In the genomic region with DNA sequence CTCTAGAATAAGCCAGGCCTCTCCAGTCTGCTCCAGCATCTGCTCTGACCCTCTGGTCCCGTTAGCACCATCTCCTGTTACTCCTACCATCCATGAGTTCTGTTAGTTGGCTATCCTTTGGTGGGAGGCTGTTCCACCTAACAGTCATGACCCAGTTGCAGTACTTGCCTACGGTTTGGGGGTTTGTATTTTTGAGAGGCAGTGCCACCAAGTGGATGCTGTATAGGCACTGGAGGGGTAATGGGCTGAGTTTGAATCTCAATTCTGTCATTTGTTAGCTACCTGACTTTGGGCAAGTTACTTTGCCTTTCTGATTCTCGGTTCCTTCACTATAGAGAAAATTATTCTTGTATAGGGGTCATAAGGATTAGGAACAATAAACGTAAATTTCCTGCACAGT, we compare ENCODE assay signal across 28 cellular contexts. TPM values are rescaled to one million over a fixed set of nuclear protein-coding genes. Genes with fewer than 3 reads are reported as not detected.
DNase-seq lines count a peak whose midpoint lies in the region; ATAC-seq and TF ChIP-seq lines count a peak whose summit lies in the region.
"Had no signal": no experiment of that assay in that cellular context is flagged by ENCODE, and none has a peak within 500 bp of the region (broad histone marks: within the 10 kb centered on the region; RNA-seq: fewer than 3 reads in every experiment).

No MANE protein-coding gene starts in this region.

- DNase-seq in BJ (ENCODE audit: low read depth) (no peak), endodermal cell (no peak), foreskin fibroblast (no peak), upper lobe of right lung (no peak), foreskin melanocyte (no peak)
- no peak for DNase-seq in naive thymus-derived CD8-positive, alpha-beta T cell
- no peak for DNase-seq in activated CD8-positive, alpha-beta memory T cell treated with anti-CD3 and anti-CD28 coated beads, Interleukin-2, amount 10 ng/mL, durations not matched to agents 7 days and 5 days
- DNase-seq: CD4-positive, alpha-beta memory T cell; COR-L47; EL; GDM1; GOT3; HFFc6; NCI-H1092 treated with DMSO at 0.1 percent for 48 hours; NCI-H1436; NCI-H187; NCI-H2081 treated with DMSO at 0.1 percent for 48 hours; NCI-H2171; NCI-H345; NCI-H524 treated with DMSO at 0.1 percent for 48 hours; NCI-H774; Right ventricle myocardium superior; RPMI8226; T-cell had no signal

- intact Hi-C loops in upper lobe of right lung (cut with DNase I) = no loop called here

- H3K27ac ChIP-seq in endodermal cell (ENCODE audit: low read depth, low read length) (no peak overlapping the region), upper lobe of right lung (no peak overlapping the region)
- H3K27ac ChIP-seq: BLaER1 treated with 17β-estradiol and CSF1 and Interleukin-3, amounts not matched to agents 10 nM and 100 nM had no signal

- peak; percentile 15 for ATAC-seq in upper lobe of right lung
- ATAC-seq in naive thymus-derived CD8-positive, alpha-beta T cell = no peak
- no peak for ATAC-seq in activated CD8-positive, alpha-beta memory T cell treated with anti-CD3 and anti-CD28 coated beads, Interleukin-2, amount 10 ng/mL, durations not matched to agents 7 days and 5 days
- ATAC-seq: T-cell had no signal

- H3K4me3 ChIP-seq in BJ (ENCODE audit: low read depth, low read length) = no peak overlapping the region
- H3K4me3 ChIP-seq in endodermal cell (ENCODE audit: low read length) = no peak overlapping the region
- H3K4me3 ChIP-seq in foreskin fibroblast (ENCODE audit: low read depth in 1 of 2, low read length in 2 of 2) = no peak overlapping the region
- no peak overlapping the region for H3K4me3 ChIP-seq in upper lobe of right lung
- H3K4me3 ChIP-seq: BLaER1 treated with 17β-estradiol and CSF1 and Interleukin-3, amounts not matched to agents 10 nM and 100 nM; HAP-1 had no signal

- H3K4me1 ChIP-seq in endodermal cell (ENCODE audit: control insufficient read depth, insufficient read depth, low read length) (no peaks in the 10 kb centered on the region), upper lobe of right lung (no peaks in the 10 kb centered on the region)
- H3K4me1 ChIP-seq: HAP-1 had no signal

- H3K36me3 Mint-ChIP-seq in endodermal cell (ENCODE audit: low read depth) = no peaks in the 10 kb centered on the region
- no peaks in the 10 kb centered on the region for H3K36me3 Mint-ChIP-seq in naive thymus-derived CD8-positive, alpha-beta T cell
- H3K36me3 Mint-ChIP-seq in activated CD8-positive, alpha-beta memory T cell treated with anti-CD3 and anti-CD28 coated beads, Interleukin-2, amount 10 ng/mL, durations not matched to agents 7 days and 5 days = no peaks in the 10 kb centered on the region
- H3K36me3 Mint-ChIP-seq: CD4-positive, alpha-beta memory T cell; T-cell had no signal

- H3K9me3 ChIP-seq in endodermal cell (ENCODE audit: control insufficient read depth, low read length) (no peaks in the 10 kb centered on the region), upper lobe of right lung (no peaks in the 10 kb centered on the region)
- H3K9me3 ChIP-seq: HAP-1 had no signal

- H3K4me3 Mint-ChIP-seq in endodermal cell = no peak overlapping the region
- no peak overlapping the region for H3K4me3 Mint-ChIP-seq in naive thymus-derived CD8-positive, alpha-beta T cell
- no peak overlapping the region for H3K4me3 Mint-ChIP-seq in activated CD8-positive, alpha-beta memory T cell treated with anti-CD3 and anti-CD28 coated beads, Interleukin-2, amount 10 ng/mL, durations not matched to agents 7 days and 5 days
- H3K4me3 Mint-ChIP-seq: CD4-positive, alpha-beta memory T cell; HFFc6; T-cell had no signal

- peaks cover 4% of the 10 kb centered on the region for H3K4me1 Mint-ChIP-seq in endodermal cell
- no peaks in the 10 kb centered on the region for H3K4me1 Mint-ChIP-seq in naive thymus-derived CD8-positive, alpha-beta T cell
- no peaks in the 10 kb centered on the region for H3K4me1 Mint-ChIP-seq in activated CD8-positive, alpha-beta memory T cell treated with anti-CD3 and anti-CD28 coated beads, Interleukin-2, amount 10 ng/mL, durations not matched to agents 7 days and 5 days
- H3K4me1 Mint-ChIP-seq: CD4-positive, alpha-beta memory T cell; T-cell had no signal

- no peaks in the 10 kb centered on the region for H3K9me3 Mint-ChIP-seq in endodermal cell
- peaks cover 0 to 4% (median 0%) of the 10 kb centered on the region in 9 donors for H3K9me3 Mint-ChIP-seq in naive thymus-derived CD8-positive, alpha-beta T cell
- no peaks in the 10 kb centered on the region for H3K9me3 Mint-ChIP-seq in activated CD8-positive, alpha-beta memory T cell treated with anti-CD3 and anti-CD28 coated beads, Interleukin-2, amount 10 ng/mL, durations not matched to agents 7 days and 5 days (ENCODE audit: low read depth)
- H3K9me3 Mint-ChIP-seq: HFFc6, T-cell had no signal

- WGBS in endodermal cell (ENCODE audit: insufficient coverage in 1 of 2, insufficient read length in 1 of 2), 2 experiments = 83% methylated on average over 4 of the region's 4 CpGs; no CpG with 5 or more reads in 1 of the 2 experiments

- 0 out of 2 replicates have a peak, but pooled peaks have one; percentile 18 for TF ChIP-seq CTCF in BJ (IDR thresholded peaks at IDR 0.05; ENCODE audit: insufficient read depth, low read depth, low read length)
- peak; percentile 26 for TF ChIP-seq CTCF in endodermal cell (conservative IDR thresholded peaks at IDR 0.05)
- peak; percentile 13 for TF ChIP-seq CTCF in foreskin fibroblast (IDR thresholded peaks at IDR 0.05; ENCODE audit: low read depth, low read length)
- TF ChIP-seq CTCF in upper lobe of right lung (IDR thresholded peaks at IDR 0.05) = no peak

- no peaks in the 10 kb centered on the region for H3K27me3 ChIP-seq in BJ (ENCODE audit: control insufficient read depth, insufficient read depth, low read length)
- H3K27me3 ChIP-seq in endodermal cell (ENCODE audit: control insufficient read depth, insufficient read depth, low read length, poor library complexity, severe bottlenecking) = peaks cover 30% of the 10 kb centered on the region
- no peaks in the 10 kb centered on the region for H3K27me3 ChIP-seq in upper lobe of right lung
- H3K27me3 ChIP-seq: BLaER1 treated with 17β-estradiol and CSF1 and Interleukin-3, amounts not matched to agents 10 nM and 100 nM had no signal

- POLR2A ChIA-PET in BJ (lab: Charles Lee) = no interaction called here
- POLR2A ChIA-PET in naive thymus-derived CD8-positive, alpha-beta T cell (lab: Charles Lee) = no interaction called here

- no peaks in the 10 kb centered on the region for H3K36me3 ChIP-seq in BJ (ENCODE audit: control insufficient read depth, insufficient read depth, low read length)
- no peaks in the 10 kb centered on the region for H3K36me3 ChIP-seq in endodermal cell (ENCODE audit: control insufficient read depth, insufficient read depth, low read length)
- H3K36me3 ChIP-seq in upper lobe of right lung = no peaks in the 10 kb centered on the region
- H3K36me3 ChIP-seq: BLaER1 treated with 17β-estradiol and CSF1 and Interleukin-3, amounts not matched to agents 10 nM and 100 nM; HAP-1 had no signal

- H3K27ac Mint-ChIP-seq in endodermal cell = no peak overlapping the region
- no peak overlapping the region for H3K27ac Mint-ChIP-seq in naive thymus-derived CD8-positive, alpha-beta T cell
- no peak overlapping the region for H3K27ac Mint-ChIP-seq in activated CD8-positive, alpha-beta memory T cell treated with anti-CD3 and anti-CD28 coated beads, Interleukin-2, amount 10 ng/mL, durations not matched to agents 7 days and 5 days
- H3K27ac Mint-ChIP-seq: CD4-positive, alpha-beta memory T cell; HFFc6; T-cell had no signal

- no peak overlapping the region for H3K9ac ChIP-seq in endodermal cell (ENCODE audit: extremely low read depth, low read length, poor library complexity, severe bottlenecking)
- H3K9ac ChIP-seq: BLaER1 treated with 17β-estradiol and CSF1 and Interleukin-3, amounts not matched to agents 10 nM and 100 nM had no signal

- CTCF ChIA-PET in BJ (lab: Yijun Ruan, JAX) = interaction anchor here (1.0 to 3.2 kb wide), 3 partner anchors 11 to 147 kb away, joined by 3 to 13 read pairs (median 3); a partner anchor contains a TSS
- CTCF ChIA-PET in activated CD8-positive, alpha-beta memory T cell treated with anti-CD3 and anti-CD28 coated beads, Interleukin-2, amount 10 ng/mL, durations not matched to agents 7 days and 5 days (lab: Charles Lee) = no interaction called here

- peaks cover 47% of the 10 kb centered on the region for H3K27me3 Mint-ChIP-seq in endodermal cell (ENCODE audit: insufficient read depth)
- H3K27me3 Mint-ChIP-seq in naive thymus-derived CD8-positive, alpha-beta T cell = peaks cover 1 to 12% (median 4%) of the 10 kb centered on the region in 5 donors
- H3K27me3 Mint-ChIP-seq in activated CD8-positive, alpha-beta memory T cell treated with anti-CD3 and anti-CD28 coated beads, Interleukin-2, amount 10 ng/mL, durations not matched to agents 7 days and 5 days = no peaks in the 10 kb centered on the region
- H3K27me3 Mint-ChIP-seq: T-cell had no signal

RNA-seq across cellular contexts. Expression of a gene that starts 12.1 kb away (rescaled TPM):
- not detected in 2 replicates for polyA plus RNA-seq in BJ (2011; rRNA removed)
- not detected in 2 replicates for polyA minus RNA-seq in BJ (2011; rRNA and poly(A)+ RNA removed)
- total RNA-seq in endodermal cell = not detected
- polyA plus RNA-seq in endodermal cell (2013, experiment 1 of 2) = not detected
- polyA plus RNA-seq in endodermal cell (2013, experiment 2 of 2) = not detected
- total RNA-seq in upper lobe of right lung = not detected
- total RNA-seq in naive thymus-derived CD8-positive, alpha-beta T cell = not detected
- not detected for polyA plus RNA-seq in naive thymus-derived CD8-positive, alpha-beta T cell
- not detected for total RNA-seq in activated CD8-positive, alpha-beta memory T cell treated with anti-CD3 and anti-CD28 coated beads, Interleukin-2, amount 10 ng/mL, durations not matched to agents 7 days and 5 days
- total RNA-seq: CD4-positive, alpha-beta memory T cell; HFFc6; M059J; Right ventricle myocardium superior; SK-MEL-5 had no signal
- polyA plus RNA-seq: CD4-positive, alpha-beta memory T cell had no signal
